In the genomic region with DNA sequence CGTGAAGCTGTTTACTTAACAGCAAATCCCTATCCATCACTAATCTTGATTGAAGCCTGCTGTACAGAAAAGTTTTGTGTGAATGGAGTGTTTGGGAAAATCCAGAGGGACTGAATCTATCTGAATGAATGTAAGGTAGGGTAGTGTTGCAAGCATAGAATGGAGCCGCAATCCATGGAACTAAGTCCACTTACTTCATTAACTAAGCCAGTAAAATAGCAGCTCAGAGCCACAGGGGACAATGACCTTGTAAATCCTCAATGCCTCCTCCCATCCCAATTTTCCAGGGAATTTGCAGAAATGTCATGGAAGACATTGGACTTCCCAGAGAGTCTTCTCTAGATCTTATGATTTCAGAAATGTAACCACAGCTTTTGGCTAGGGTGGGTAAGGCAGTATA, we compare ENCODE assay signal across 8 cellular contexts. TPM values are rescaled to one million over a fixed set of nuclear protein-coding genes. Genes with fewer than 3 reads are reported as not detected.
"Had no signal": no experiment of that assay in that cellular context is flagged by ENCODE, and none has a peak within 500 bp of the region (broad histone marks: within the 10 kb centered on the region; RNA-seq: fewer than 3 reads in every experiment).

No MANE protein-coding gene starts in this region.

- FAIRE-seq: H1, H54, HTR-8/SVneo had no signal

- H3K36me3 Mint-ChIP-seq: IgD-negative memory B cell had no signal

- H3K4me3 ChIP-seq: GM23338 had no signal

- H3K4me1 Mint-ChIP-seq: IgD-negative memory B cell had no signal

- H3K4me2 ChIP-seq: GM23338 had no signal

- H3K27ac Mint-ChIP-seq: GM23338, H9, IgD-negative memory B cell had no signal

- H2AFZ ChIP-seq: GM23338 had no signal

- ATAC-seq: GM23338 had no signal

- DNase-seq: H9, HCEC 1CT had no signal

- H3K4me3 Mint-ChIP-seq: GM23338, H9, IgD-negative memory B cell had no signal

RNA-seq across cellular contexts. Expression of a gene that starts 15.2 kb away (rescaled TPM):
- total RNA-seq: GM23338, H1, H9, HT-29 had no signal
- polyA plus RNA-seq: GM23338, H1, IgD-negative memory B cell had no signal
